Comparison of ENCODE assay signal across 20 cellular contexts in the genomic region with DNA sequence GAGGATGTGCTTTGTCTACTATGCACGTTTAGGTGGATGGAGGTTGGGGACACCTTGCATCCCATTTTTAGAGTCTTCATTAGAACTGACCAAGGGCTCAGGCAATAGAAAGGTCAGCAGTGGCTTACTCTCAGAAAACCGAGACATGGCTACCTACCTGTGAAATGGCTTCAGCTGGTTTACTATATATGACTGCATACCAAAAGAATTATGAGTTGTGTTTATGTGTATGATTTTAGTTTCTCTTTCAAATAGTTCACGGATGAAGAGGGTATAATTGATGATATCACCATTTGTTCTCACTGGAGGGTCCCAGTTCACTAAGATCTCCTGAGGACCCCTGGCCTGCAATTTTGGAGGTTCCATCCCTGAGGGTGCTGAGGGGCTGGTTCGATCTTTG.
DNase-seq lines count a peak whose midpoint lies in the region; ATAC-seq and TF ChIP-seq lines count a peak whose summit lies in the region.
"Had no signal": no experiment of that assay in that cellular context is flagged by ENCODE, and none has a peak within 500 bp of the region (broad histone marks: within the 10 kb centered on the region; RNA-seq: fewer than 3 reads in every experiment).

No MANE protein-coding gene starts in this region.

- POLR2A ChIA-PET in SK-N-SH (lab: Yijun Ruan, JAX), result no interaction called here
- POLR2A ChIA-PET in PC-9 (lab: Charles Lee; ENCODE audit: unreplicated experiment), result no interaction called here

- no peaks in the 10 kb centered on the region for H3K36me3 ChIP-seq in SK-N-SH (replicated peaks in 1 of 2; ENCODE audit: control insufficient read depth in 1 of 2, insufficient read depth in 2 of 2, low read length in 1 of 2)
- H3K36me3 ChIP-seq in MM.1S (replicated peaks; ENCODE audit: insufficient read depth, low read length), result no peaks in the 10 kb centered on the region
- H3K36me3 ChIP-seq in PC-9 (ENCODE audit: low read depth), result no peaks in the 10 kb centered on the region
- no peaks in the 10 kb centered on the region for H3K36me3 ChIP-seq in osteoblast (ENCODE audit: insufficient read depth, low read length)

- H3K9me2 ChIP-seq in SK-N-SH (no peaks in the 10 kb centered on the region), MM.1S (replicated peaks; ENCODE audit: insufficient read depth, low read length) (no peaks in the 10 kb centered on the region), PC-9 (ENCODE audit: insufficient read depth) (no peaks in the 10 kb centered on the region; the same call in 1 of the 2 replicates)

- H4K20me1 ChIP-seq in SK-N-SH (ENCODE audit: insufficient read depth), result no peaks in the 10 kb centered on the region
- no peaks in the 10 kb centered on the region for H4K20me1 ChIP-seq in MM.1S (ENCODE audit: insufficient read depth, low read length)
- no peaks in the 10 kb centered on the region for H4K20me1 ChIP-seq in PC-9 (ENCODE audit: insufficient read depth)
- H4K20me1 ChIP-seq in osteoblast (ENCODE audit: insufficient read depth, low read length), result no peaks in the 10 kb centered on the region

- BruUV-seq in PC-9 (replicated peaks; lab: Mats Ljungman, UMichigan), result no TSS peak

- TF ChIP-seq EP300 in SK-N-SH (IDR thresholded peaks at IDR 0.05; ENCODE audit: borderline replicate concordance in 1 of 2, low read depth in 1 of 2, low read length in 1 of 2), result no peak

- H3F3A ChIP-seq in SK-N-SH (replicated peaks; ENCODE audit: insufficient read depth), result no peaks in the 10 kb centered on the region
- H3F3A ChIP-seq in MM.1S (ENCODE audit: insufficient read depth, low read length), result no peaks in the 10 kb centered on the region
- H3F3A ChIP-seq in PC-9 (ENCODE audit: insufficient read depth, low read depth), result no peaks in the 10 kb centered on the region

- TF ChIP-seq RAD21 in SK-N-SH (IDR thresholded peaks at IDR 0.05; ENCODE audit: low read length), result no peak

- H2AFZ ChIP-seq in SK-N-SH (ENCODE audit: low read depth) (no peak overlapping the region), MM.1S (ENCODE audit: low read length) (peak overlapping the region; percentile 10), PC-9 (no peak overlapping the region), osteoblast (ENCODE audit: low read length) (no peak overlapping the region)
- H2AFZ ChIP-seq: GM23338 had no signal

- H3K27ac ChIP-seq in SK-N-SH (ENCODE audit: low read depth in 2 of 2, low read length in 1 of 2) (no peak overlapping the region), MM.1S (ENCODE audit: low read length) (no peak overlapping the region), PC-9 (no peak overlapping the region), osteoblast (ENCODE audit: low read depth, low read length) (no peak overlapping the region)
- H3K27ac ChIP-seq: 22Rv1, A549 had no signal

- CTCF ChIA-PET in SK-N-SH (lab: Yijun Ruan, JAX) (no interaction called here), PC-9 (lab: Charles Lee) (no interaction called here)

- DNase-seq in SK-N-SH, result no peak
- no peak for DNase-seq in MM.1S
- no peak for DNase-seq in PC-9
- DNase-seq in osteoblast (ENCODE audit: insufficient read length, low spot score, missing footprints), result no peak
- no peak for DNase-seq in NCI-H1417 (lab: John Stamatoyannopoulos, UW)
- no peak for DNase-seq in A172 (ENCODE audit: low spot score)
- DNase-seq in AML-193 (lab: John Stamatoyannopoulos, UW), result no peak
- DNase-seq: ACHN; C1 segment of cervical spinal cord; Calu3; CD4-positive, alpha-beta memory T cell; COR-L47; DMS53; DMS79 treated with DMSO at 0.1 percent for 48 hours; GF-D8; H9 had no signal

- H3K9ac ChIP-seq in SK-N-SH, result no peak overlapping the region
- H3K9ac ChIP-seq in MM.1S (ENCODE audit: low read length), result no peak overlapping the region

- H3K79me2 ChIP-seq in SK-N-SH (ENCODE audit: insufficient read depth), result no peaks in the 10 kb centered on the region
- no peaks in the 10 kb centered on the region for H3K79me2 ChIP-seq in MM.1S (ENCODE audit: low read length)
- no peaks in the 10 kb centered on the region for H3K79me2 ChIP-seq in PC-9 (ENCODE audit: low read depth)
- H3K79me2 ChIP-seq in osteoblast (ENCODE audit: insufficient read depth, low read length), result no peaks in the 10 kb centered on the region

- H3K9me3 ChIP-seq in SK-N-SH, result no peaks in the 10 kb centered on the region
- no peaks in the 10 kb centered on the region for H3K9me3 ChIP-seq in MM.1S (replicated peaks; ENCODE audit: insufficient read depth, low read length)
- no peaks in the 10 kb centered on the region; the same call in 1 of the 2 replicates for H3K9me3 ChIP-seq in PC-9 (ENCODE audit: insufficient read depth, low read depth)
- H3K9me3 ChIP-seq in osteoblast (ENCODE audit: low read depth, low read length), result no peaks in the 10 kb centered on the region
- H3K9me3 ChIP-seq: A549 had no signal

- no peak for ATAC-seq in SK-N-SH treated with all-trans-retinoic acid at 6 μM for 48 hours
- ATAC-seq: A549, GM23338 had no signal

- H3K4me3 ChIP-seq in SK-N-SH (ENCODE audit: low read depth in 2 of 2, low read length in 1 of 2) (no peak overlapping the region; a peak in 1 of 4 replicates), MM.1S (ENCODE audit: low read length) (peak overlapping the region; percentile 23; the same call in 1 of the 2 replicates), PC-9 (0 out of 2 replicates have a peak overlapping the region, but pooled peaks have one; percentile 7), osteoblast (ENCODE audit: insufficient read depth, low read length) (no peak overlapping the region)
- H3K4me3 ChIP-seq: A549, GM23338 had no signal

- TF ChIP-seq CTCF in SK-N-SH (IDR thresholded peaks at IDR 0.05) (no peak), MM.1S (IDR thresholded peaks at IDR 0.05; ENCODE audit: low read length) (no peak), PC-9 (conservative IDR thresholded peaks at IDR 0.05) (no peak), osteoblast (IDR thresholded peaks at IDR 0.05; ENCODE audit: extremely low read depth, low read depth, low read length) (no peak)

- H3K4me2 ChIP-seq in SK-N-SH (peak overlapping the region; percentile 37; the same call in 1 of the 2 replicates), MM.1S (ENCODE audit: low read depth, low read length) (peak overlapping the region; percentile 20; the same call in 1 of the 2 replicates), PC-9 (peak overlapping the region; percentile 48), osteoblast (ENCODE audit: insufficient read depth, low read length) (peak overlapping the region; percentile 12)
- H3K4me2 ChIP-seq: A549, GM23338 had no signal

- H3K27me3 ChIP-seq in SK-N-SH (ENCODE audit: insufficient read depth), result no peaks in the 10 kb centered on the region
- H3K27me3 ChIP-seq in MM.1S (replicated peaks; ENCODE audit: insufficient read depth, low read length), result no peaks in the 10 kb centered on the region
- no peaks in the 10 kb centered on the region for H3K27me3 ChIP-seq in PC-9 (ENCODE audit: insufficient read depth, low read depth)
- H3K27me3 ChIP-seq in osteoblast (ENCODE audit: insufficient read depth, low read length), result no peaks in the 10 kb centered on the region

- intact Hi-C loops in PC-9 (cut with micrococcal nuclease; ENCODE audit: unreplicated experiment), result no loop called here

- WGBS in SK-N-SH (ENCODE audit: low lambda C conversion rate), result 43% methylated on average over 4 of the region's 4 CpGs

- H3K4me1 ChIP-seq in SK-N-SH (ENCODE audit: control insufficient read depth in 1 of 2, insufficient read depth in 2 of 2, low read depth in 1 of 2, low read length in 1 of 2), result peaks cover 0 to 4% of the 10 kb centered on the region in 2 experiments; a peak in 1 of 4 replicates
- no peaks in the 10 kb centered on the region for H3K4me1 ChIP-seq in MM.1S (ENCODE audit: low read length)
- no peaks in the 10 kb centered on the region for H3K4me1 ChIP-seq in PC-9 (replicated peaks; ENCODE audit: insufficient read depth)
- H3K4me1 ChIP-seq in osteoblast (ENCODE audit: insufficient read depth, low read length), result peaks cover 5% of the 10 kb centered on the region
- H3K4me1 ChIP-seq: A549 had no signal

TF ChIP-seq in SK-N-SH, 30 proteins besides CTCF, POLR2A, EP300 and RAD21 (continues in another document):
- TF ChIP-seq POLR2AphosphoS5 (IDR thresholded peaks at IDR 0.05; ENCODE audit: low read depth, low read length) (no peak), JUND (IDR thresholded peaks at IDR 0.05) (no peak), ELF1 (IDR thresholded peaks at IDR 0.05) (no peak)
- TF ChIP-seq, protein P1, sequence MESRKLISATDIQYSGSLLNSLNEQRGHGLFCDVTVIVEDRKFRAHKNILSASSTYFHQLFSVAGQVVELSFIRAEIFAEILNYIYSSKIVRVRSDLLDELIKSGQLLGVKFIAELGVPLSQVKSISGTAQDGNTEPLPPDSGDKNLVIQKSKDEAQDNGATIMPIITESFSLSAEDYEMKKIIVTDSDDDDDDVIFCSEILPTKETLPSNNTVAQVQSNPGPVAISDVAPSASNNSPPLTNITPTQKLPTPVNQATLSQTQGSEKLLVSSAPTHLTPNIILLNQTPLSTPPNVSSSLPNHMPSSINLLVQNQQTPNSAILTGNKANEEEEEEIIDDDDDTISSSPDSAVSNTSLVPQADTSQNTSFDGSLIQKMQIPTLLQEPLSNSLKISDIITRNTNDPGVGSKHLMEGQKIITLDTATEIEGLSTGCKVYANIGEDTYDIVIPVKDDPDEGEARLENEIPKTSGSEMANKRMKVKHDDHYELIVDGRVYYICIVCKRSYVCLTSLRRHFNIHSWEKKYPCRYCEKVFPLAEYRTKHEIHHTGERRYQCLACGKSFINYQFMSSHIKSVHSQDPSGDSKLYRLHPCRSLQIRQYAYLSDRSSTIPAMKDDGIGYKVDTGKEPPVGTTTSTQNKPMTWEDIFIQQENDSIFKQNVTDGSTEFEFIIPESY (IDR thresholded peaks at IDR 0.05; ENCODE audit: borderline replicate concordance, low read depth), result no peak

TF ChIP-seq in SK-N-SH treated with all-trans-retinoic acid at 6 μM for 48 hours, 23 proteins besides CTCF, POLR2A, EP300 and RAD21 (continues in another document):
- no peak for TF ChIP-seq SNAI2 (CRISPR knock-in tag; IDR thresholded peaks at IDR 0.05)
- no peak for TF ChIP-seq ARNTL (CRISPR knock-in tag; IDR thresholded peaks at IDR 0.05; ENCODE audit: borderline replicate concordance, low read depth)

Comparison
In these comparisons a context has a peak if more than half of its experiments do, and no peak if none do; other contexts are left out.
1. H3K4me3 ChIP-seq: peak in MM.1S (single experiment) and PC-9 (single experiment); none in SK-N-SH (0 of 2) and osteoblast (single experiment).
2. Peak in every context shown above with its lines, with median percentiles within 50 percentile points of each other: H3K4me2 ChIP-seq.